25 cellular contexts compared by ENCODE assay signal in the genomic region with DNA sequence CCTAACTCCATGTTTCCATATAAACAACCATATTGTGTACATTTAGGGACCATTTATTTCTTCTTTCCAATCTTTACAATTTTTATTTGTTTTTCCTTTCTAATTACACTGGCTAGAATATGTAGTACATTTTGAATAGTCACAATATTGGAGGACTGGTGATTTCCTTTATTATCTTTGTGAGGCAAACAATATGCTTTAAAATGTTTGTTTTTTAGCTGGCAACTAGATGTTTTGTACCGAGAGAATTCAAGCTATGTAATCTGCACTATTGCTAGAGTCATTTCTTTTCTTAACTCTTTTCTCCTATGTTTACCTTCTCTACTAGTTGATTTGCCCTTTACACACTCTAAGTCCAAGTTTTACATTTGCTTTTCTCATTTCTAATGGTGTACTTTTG. TPM values are rescaled to one million over a fixed set of nuclear protein-coding genes. Genes with fewer than 3 reads are reported as not detected.
DNase-seq lines count a peak whose midpoint lies in the region; ATAC-seq, FAIRE-seq and TF ChIP-seq lines count a peak whose summit lies in the region.
"Had no signal": no experiment of that assay in that cellular context is flagged by ENCODE, and none has a peak within 500 bp of the region (broad histone marks: within the 10 kb centered on the region; RNA-seq: fewer than 3 reads in every experiment).

No MANE protein-coding gene starts in this region.

- H3K56ac ChIP-seq in IMR-90 (ENCODE audit: extremely low read depth, insufficient read depth, low read length) = no peak overlapping the region

- H4K91ac ChIP-seq in IMR-90 (ENCODE audit: insufficient read depth, low read depth, low read length) = no peak overlapping the region

- H2BK15ac ChIP-seq in IMR-90 (ENCODE audit: low read depth, low read length) = no peak overlapping the region

- no peak overlapping the region for H2AK9ac ChIP-seq in IMR-90 (replicated peaks; ENCODE audit: low read depth, low read length, poor library complexity)

- no peak overlapping the region for H3K23ac ChIP-seq in IMR-90 (ENCODE audit: low read depth, low read length)

- peak; percentile 13 for FAIRE-seq in astrocyte (lab: Jason Lieb, UNC)
- FAIRE-seq: A204.1, GM12892, HTR-8/SVneo had no signal

- H2BK120ac ChIP-seq in IMR-90 (ENCODE audit: low read depth, low read length) = peak overlapping the region; percentile 17; the same call in 1 of the 2 replicates

- H3K4me2 ChIP-seq in IMR-90 (ENCODE audit: low read depth, low read length) (no peak overlapping the region), astrocyte (ENCODE audit: low read length) (no peak overlapping the region), hepatocyte (peak overlapping the region; percentile 10)
- H3K4me2 ChIP-seq: GM23338, SK-N-SH had no signal

- in situ Hi-C loops in IMR-90 (cut with MboI; ENCODE audit: low sequenced_read_pairs) = no loop called here

- peak overlapping the region; percentile 96 for H3K27ac Mint-ChIP-seq in astrocyte (ENCODE audit: unreplicated experiment)
- H3K27ac Mint-ChIP-seq: GM23338, IgD-negative memory B cell had no signal

- H4K8ac ChIP-seq in IMR-90 (ENCODE audit: low read depth in 2 of 2, low read length in 2 of 2) = no peak overlapping the region

- TF ChIP-seq POLR2A in IMR-90 (IDR thresholded peaks at IDR 0.05; ENCODE audit: low read depth, low read length) = no peak

- intact Hi-C loops in IMR-90 (cut with micrococcal nuclease) = no loop called here
- intact Hi-C loops in heart right ventricle (cut with DNase I) = no loop called here

- no peaks in the 10 kb centered on the region for H3K9me3 Mint-ChIP-seq in astrocyte (ENCODE audit: unreplicated experiment)
- H3K9me3 Mint-ChIP-seq: IgD-negative memory B cell had no signal

- H4K20me1 ChIP-seq in IMR-90 (ENCODE audit: insufficient read depth, low read length) = no peaks in the 10 kb centered on the region
- H4K20me1 ChIP-seq in astrocyte (ENCODE audit: insufficient read depth, low read length) = no peaks in the 10 kb centered on the region
- no peaks in the 10 kb centered on the region for H4K20me1 ChIP-seq in hepatocyte (ENCODE audit: insufficient read depth, poor library complexity, severe bottlenecking)

- H3K27me3 ChIP-seq in ACC112 (ENCODE audit: insufficient read depth, low read length) = no peaks in the 10 kb centered on the region
- H3K27me3 ChIP-seq in IMR-90 (ENCODE audit: control insufficient read depth, insufficient read depth, low read length) = no peaks in the 10 kb centered on the region
- H3K27me3 ChIP-seq in astrocyte (ENCODE audit: insufficient read depth, low read length) = no peaks in the 10 kb centered on the region
- H3K27me3 ChIP-seq in hepatocyte = no peaks in the 10 kb centered on the region
- H3K27me3 ChIP-seq in heart right ventricle = no peaks in the 10 kb centered on the region

- H3K9me2 ChIP-seq in hepatocyte (replicated peaks; ENCODE audit: insufficient read depth) = no peaks in the 10 kb centered on the region
- H3K9me2 ChIP-seq: SK-N-SH had no signal

- CTCF ChIA-PET in IMR-90 (lab: Yijun Ruan, JAX) = no interaction called here

- H2AK5ac ChIP-seq in IMR-90 (ENCODE audit: low read depth, low read length) = no peak overlapping the region

- H3K4ac ChIP-seq in IMR-90 (ENCODE audit: low read depth, low read length) = 0 out of 2 replicates have a peak overlapping the region, but pooled peaks have one; percentile 18

- ATAC-seq in IMR-90 (ENCODE audit: low read depth) = no peak
- no peak for ATAC-seq in heart right ventricle
- no peak for ATAC-seq in HG02981 (IDR thresholded peaks at IDR 0.05; ENCODE audit: unreplicated experiment)
- ATAC-seq: GM23338 had no signal

- H3K79me2 ChIP-seq in ACC112 (ENCODE audit: control insufficient read depth, insufficient read depth, low read length, unreplicated experiment) (no peaks in the 10 kb centered on the region), astrocyte (ENCODE audit: insufficient read depth, low read length) (no peaks in the 10 kb centered on the region), hepatocyte (no peaks in the 10 kb centered on the region)

- dilution Hi-C loops in IMR-90 (cut with HindIII; ENCODE audit: low sequenced_read_pairs, unreplicated experiment) = no loop called here

- BruUV-seq in IMR-90 (replicated peaks; lab: Mats Ljungman, UMichigan) = no TSS peak

- peaks cover 40% of the 10 kb centered on the region for H3K4me1 Mint-ChIP-seq in astrocyte (ENCODE audit: low read depth, unreplicated experiment)
- H3K4me1 Mint-ChIP-seq: GM23338, IgD-negative memory B cell had no signal

- no peaks in the 10 kb centered on the region for H3K27me3 Mint-ChIP-seq in astrocyte (ENCODE audit: low read depth, unreplicated experiment)

- peak overlapping the region; percentile 61 for H2BK5ac ChIP-seq in IMR-90 (ENCODE audit: low read depth, low read length, poor library complexity, severe bottlenecking)

- no peaks in the 10 kb centered on the region for H3K36me3 Mint-ChIP-seq in astrocyte (ENCODE audit: low read depth, unreplicated experiment)
- H3K36me3 Mint-ChIP-seq: IgD-negative memory B cell had no signal

- no peak for TF ChIP-seq RAD21 in IMR-90 (IDR thresholded peaks at IDR 0.05; ENCODE audit: low read length)

- H3K9ac ChIP-seq in IMR-90 (ENCODE audit: low read depth, low read length) = no peak overlapping the region
- no peak overlapping the region for H3K9ac ChIP-seq in astrocyte (ENCODE audit: low read length)
- H3K9ac ChIP-seq: SK-N-SH had no signal

- H3K4me3 Mint-ChIP-seq in astrocyte (ENCODE audit: unreplicated experiment) = peak overlapping the region; percentile 23
- H3K4me3 Mint-ChIP-seq: GM23338, IgD-negative memory B cell had no signal

- no CpG with 5 or more reads among the region's 1 CpG for WGBS in IMR-90 (ENCODE audit: extremely low coverage in 2 of 2, insufficient read length in 1 of 2), 2 experiments
- 48% methylated on average over 1 of the region's 1 CpG for WGBS in hepatocyte (ENCODE audit: low lambda C conversion rate, missing lambda C conversion rate)
- 55 to 68% methylated on average over 1 of the region's 1 CpG for WGBS in heart right ventricle, 2 donors

- H4K5ac ChIP-seq in IMR-90 (ENCODE audit: low read depth, low read length) = no peak overlapping the region

- no peak overlapping the region for H2AFZ ChIP-seq in ACC112 (ENCODE audit: low read length, unreplicated experiment)
- H2AFZ ChIP-seq in IMR-90 (replicated peaks; ENCODE audit: low read length, poor library complexity) = no peak overlapping the region
- no peak overlapping the region for H2AFZ ChIP-seq in astrocyte (ENCODE audit: low read depth, low read length)
- no peak overlapping the region for H2AFZ ChIP-seq in hepatocyte
- H2AFZ ChIP-seq: GM23338 had no signal

- 0 out of 4 replicates have a peak, but pooled peaks cover 0 to 3% of the 10 kb centered on the region in 2 experiments for H3K79me1 ChIP-seq in IMR-90 (ENCODE audit: low read depth in 1 of 2, low read length in 2 of 2)

- DNase-seq in IMR-90 = no peak
- no peak for DNase-seq in astrocyte (ENCODE audit: low read depth)
- no peak for DNase-seq in hepatocyte (ENCODE audit: low spot score)
- no peak for DNase-seq in cerebellar nuclear complex (lab: John Stamatoyannopoulos, UW)
- DNase-seq in heart right ventricle = no peak
- DNase-seq in NCI-H187 treated with DMSO at 0.1 percent for 48 hours (lab: John Stamatoyannopoulos, UW) = no peak
- DNase-seq: BE2C, DMS79 treated with DMSO at 0.1 percent for 48 hours, HCEC 1CT, MV-4-11, NCI-H1105 treated with DMSO at 0.1 percent for 48 hours, NCI-H2081 treated with DMSO at 0.1 percent for 48 hours, NCI-H2171 treated with DMSO at 0.1 percent for 48 hours, NCI-H524 treated with DMSO at 0.1 percent for 48 hours, NCI-H82, RPMI8226, SHP77 treated with DMSO at 0.1 percent for 48 hours, SK-N-SH had no signal

- no peak overlapping the region for H3K14ac ChIP-seq in IMR-90 (replicated peaks; ENCODE audit: low read depth, low read length)

- peaks cover 8% of the 10 kb centered on the region for H3K9me1 ChIP-seq in IMR-90 (ENCODE audit: insufficient read depth, low read length)

- no peak overlapping the region for H3K4me3 ChIP-seq in ACC112 (ENCODE audit: low read depth, low read length)
- no peak overlapping the region for H3K4me3 ChIP-seq in IMR-90 (ENCODE audit: insufficient read depth, low read depth, low read length)
- H3K4me3 ChIP-seq in astrocyte (ENCODE audit: insufficient read depth, low read depth, low read length) = no peak overlapping the region
- no peak overlapping the region for H3K4me3 ChIP-seq in hepatocyte
- H3K4me3 ChIP-seq in heart right ventricle = no peak overlapping the region
- H3K4me3 ChIP-seq: GM23338 had no signal

- POLR2A ChIA-PET in IMR-90 (lab: Charles Lee; ENCODE audit: unreplicated experiment) = no interaction called here

- no peak for TF ChIP-seq CTCF in IMR-90 (conservative IDR thresholded peaks at IDR 0.05; ENCODE audit: low read depth, low read length)
- no peak for TF ChIP-seq CTCF in astrocyte (IDR thresholded peaks at IDR 0.05; ENCODE audit: insufficient read depth, low read depth, low read length)
- TF ChIP-seq CTCF in hepatocyte (IDR thresholded peaks at IDR 0.05; ENCODE audit: poor library complexity) = no peak
- TF ChIP-seq CTCF in heart right ventricle (IDR thresholded peaks at IDR 0.05) = no peak

- 0 out of 2 replicates have a peak overlapping the region, but pooled peaks have one; percentile 8 for H2BK20ac ChIP-seq in IMR-90 (ENCODE audit: low read depth, low read length)

- no peaks in the 10 kb centered on the region for H3K36me3 ChIP-seq in ACC112 (ENCODE audit: insufficient read depth, low read length)
- H3K36me3 ChIP-seq in IMR-90 (ENCODE audit: control insufficient read depth, insufficient read depth, low read length) = no peaks in the 10 kb centered on the region
- no peaks in the 10 kb centered on the region for H3K36me3 ChIP-seq in astrocyte (ENCODE audit: insufficient read depth, low read length)
- H3K36me3 ChIP-seq in hepatocyte (replicated peaks; ENCODE audit: insufficient read depth, low read depth) = no peaks in the 10 kb centered on the region
- no peaks in the 10 kb centered on the region for H3K36me3 ChIP-seq in heart right ventricle
- H3K36me3 ChIP-seq: BE2C had no signal

- H3K4me1 ChIP-seq in ACC112 (ENCODE audit: control insufficient read depth, insufficient read depth, low read length, unreplicated experiment) (peaks cover 46% of the 10 kb centered on the region), IMR-90 (ENCODE audit: control insufficient read depth, insufficient read depth, low read length) (peaks cover 8% of the 10 kb centered on the region), astrocyte (ENCODE audit: insufficient read depth, low read length) (peaks cover 31% of the 10 kb centered on the region), hepatocyte (ENCODE audit: insufficient read depth) (peaks cover 17% of the 10 kb centered on the region), heart right ventricle (peaks cover 0 to 6% (median 0%) of the 10 kb centered on the region in 9 donors)
- H3K4me1 ChIP-seq: BE2C had no signal

- H3K9me3 ChIP-seq in IMR-90 (ENCODE audit: control insufficient read depth, insufficient read depth, low read length) = no peaks in the 10 kb centered on the region
- no peaks in the 10 kb centered on the region for H3K9me3 ChIP-seq in astrocyte (ENCODE audit: insufficient read depth, low read depth, low read length)
- H3K9me3 ChIP-seq in hepatocyte (ENCODE audit: low read depth) = no peaks in the 10 kb centered on the region
- H3K9me3 ChIP-seq in heart right ventricle = no peaks in the 10 kb centered on the region
- H3K9me3 ChIP-seq: BE2C had no signal

- H3K27ac ChIP-seq in ACC112 (ENCODE audit: low read depth, low read length) (peak overlapping the region; percentile 98), IMR-90 (ENCODE audit: insufficient read depth, low read length) (no peak overlapping the region), astrocyte (ENCODE audit: low read depth, low read length) (peak overlapping the region; percentile 72), hepatocyte (peak overlapping the region; percentile 70), heart right ventricle (no peak overlapping the region)

- H3K18ac ChIP-seq in IMR-90 (ENCODE audit: low read depth, low read length) = no peak overlapping the region

RNA-seq across cellular contexts. Expression of gene NTN4, which starts 13.3 kb away (rescaled TPM):
- total RNA-seq in IMR-90 (2012; rRNA removed) = 38.6 and 56.6 TPM in 2 replicates
- 41.9 and 54.6 TPM in 2 replicates for polyA plus RNA-seq in IMR-90 (2012; rRNA removed)
- 31.5 and 63.6 TPM in 2 replicates for polyA plus RNA-seq in IMR-90 (2012; cell fraction: cytosol; rRNA removed)
- polyA plus RNA-seq in IMR-90 (2012; cell fraction: nucleus; rRNA removed; ENCODE audit: low replicate concordance) = 26.9 and 52.8 TPM in 2 replicates
- 22.6 and 28.9 TPM in 2 replicates for total RNA-seq in astrocyte
- 33.5 and 37.0 TPM in 2 replicates for total RNA-seq in hepatocyte
- polyA plus RNA-seq in hepatocyte = 20.2 and 23.5 TPM in 2 replicates
- total RNA-seq in heart right ventricle = 100 to 1,000 TPM in 1 of 10 donors, 10 to 100 TPM in 9; 54.7 to 105 (median 67.7) TPM
- polyA plus RNA-seq in heart right ventricle = 10 to 100 TPM; 17.9 to 27.7 TPM
- polyA plus RNA-seq: IgD-negative memory B cell had no signal

RNA-seq across cellular contexts. Expression of gene SNRPF, which starts 54.9 kb away (rescaled TPM):
- total RNA-seq in IMR-90 (2012; rRNA removed) = 5.0 and 16.1 TPM in 2 replicates
- polyA plus RNA-seq in IMR-90 (2012; rRNA removed) = 27.4 and 27.9 TPM in 2 replicates
- 10.6 and 17.5 TPM in 2 replicates for polyA plus RNA-seq in IMR-90 (2012; cell fraction: cytosol; rRNA removed)
- 2.8 and 8.7 TPM in 2 replicates for polyA plus RNA-seq in IMR-90 (2012; cell fraction: nucleus; rRNA removed; ENCODE audit: low replicate concordance)
- total RNA-seq in astrocyte = 23.1 and 24.9 TPM in 2 replicates
- 10.9 and 20.0 TPM in 2 replicates for total RNA-seq in hepatocyte
- 54.4 and 54.6 TPM in 2 replicates for polyA plus RNA-seq in hepatocyte
- total RNA-seq in heart right ventricle = 10 to 100 TPM; 10.2 to 19.4 (median 12.9) TPM
- 10 to 100 TPM; 25.2 to 53.6 TPM for polyA plus RNA-seq in heart right ventricle

Comparison
In these comparisons a context has a peak if more than half of its experiments do, and no peak if none do; other contexts are left out.
1. H3K27ac ChIP-seq: peak in ACC112 (single experiment), astrocyte (single experiment) and hepatocyte (single experiment); none in IMR-90 (single experiment) and heart right ventricle (0 of 10).